In genomic region chr6:31901953-31902643, GRCh38 we compare ENCODE assay signal across 8 cellular contexts. TPM values are rescaled to one million over a fixed set of nuclear protein-coding genes. Genes with fewer than 3 reads are reported as not detected.
DNase-seq lines count a peak whose midpoint lies in the region; ATAC-seq and TF ChIP-seq lines count a peak whose summit lies in the region.

A gene with protein sequence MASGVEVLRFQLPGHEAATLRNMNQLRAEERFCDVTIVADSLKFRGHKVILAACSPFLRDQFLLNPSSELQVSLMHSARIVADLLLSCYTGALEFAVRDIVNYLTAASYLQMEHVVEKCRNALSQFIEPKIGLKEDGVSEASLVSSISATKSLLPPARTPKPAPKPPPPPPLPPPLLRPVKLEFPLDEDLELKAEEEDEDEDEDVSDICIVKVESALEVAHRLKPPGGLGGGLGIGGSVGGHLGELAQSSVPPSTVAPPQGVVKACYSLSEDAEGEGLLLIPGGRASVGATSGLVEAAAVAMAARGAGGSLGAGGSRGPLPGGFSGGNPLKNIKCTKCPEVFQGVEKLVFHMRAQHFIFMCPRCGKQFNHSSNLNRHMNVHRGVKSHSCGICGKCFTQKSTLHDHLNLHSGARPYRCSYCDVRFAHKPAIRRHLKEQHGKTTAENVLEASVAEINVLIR (minus strand): TSS chr6:31902086. CDS start chr6:31901305, 781 bp downstream.

- no peak for TF ChIP-seq CTCF in GM13977 (IDR thresholded peaks at IDR 0.05; ENCODE audit: extremely low read depth, insufficient read depth, missing control alignments)

- H3K36me3 Mint-ChIP-seq in activated CD4-positive, alpha-beta T cell treated with anti-CD3 and anti-CD28 coated beads, Interleukin-2, amount 10 ng/mL, durations not matched to agents 24 days and 14 days (ENCODE audit: low read depth): peaks cover 6% of the 10 kb centered on the region

- H3K4me1 Mint-ChIP-seq in activated CD4-positive, alpha-beta T cell treated with anti-CD3 and anti-CD28 coated beads, Interleukin-2, amount 10 ng/mL, durations not matched to agents 24 days and 14 days: peaks cover 31% of the 10 kb centered on the region

- H3K27ac Mint-ChIP-seq in activated CD4-positive, alpha-beta T cell treated with anti-CD3 and anti-CD28 coated beads, Interleukin-2, amount 10 ng/mL, durations not matched to agents 24 days and 14 days: peak within 1 kb of the TSS; percentile 91

- H3K4me3 Mint-ChIP-seq in activated CD4-positive, alpha-beta T cell treated with anti-CD3 and anti-CD28 coated beads, Interleukin-2, amount 10 ng/mL, durations not matched to agents 24 days and 14 days: peak within 1 kb of the TSS; percentile 91

- H3K9me3 Mint-ChIP-seq in activated CD4-positive, alpha-beta T cell treated with anti-CD3 and anti-CD28 coated beads, Interleukin-2, amount 10 ng/mL, durations not matched to agents 24 days and 14 days: no peaks in the 10 kb centered on the region

- peak; percentile 97 for DNase-seq in GM13977 (ENCODE audit: low spot score)
- peak; percentile 77 for DNase-seq in NCI-H524 treated with DMSO at 0.1 percent for 48 hours (lab: John Stamatoyannopoulos, UW)
- DNase-seq in activated CD4-positive, alpha-beta T cell treated with anti-CD3 and anti-CD28 coated beads, Interleukin-2, amount 10 ng/mL, durations not matched to agents 24 days and 14 days: peak; percentile 96
- peak; percentile 70 to 80 for DNase-seq in stimulated activated CD4-positive, alpha-beta T cell treated with anti-CD3 and anti-CD28 coated beads, Interleukin-15, amount 100 ng/mL, for 48 hours (ENCODE audit: low read depth in 2 of 2)

- intact Hi-C loops in activated CD4-positive, alpha-beta T cell treated with anti-CD3 and anti-CD28 coated beads, Interleukin-2, amount 10 ng/mL, durations not matched to agents 24 days and 14 days (cut with micrococcal nuclease): loop anchor here (1.0 to 2.0 kb wide), 2 partner anchors 39 to 57 kb away; partner anchors contain the start of genes NELFE and SKIC2

- peaks cover 6% of the 10 kb centered on the region for H3K27me3 Mint-ChIP-seq in activated CD4-positive, alpha-beta T cell treated with anti-CD3 and anti-CD28 coated beads, Interleukin-2, amount 10 ng/mL, durations not matched to agents 24 days and 14 days

- H3K27ac ChIP-seq in cingulate gyrus (ENCODE audit: low read depth, low read length) (peak within 1 kb of the TSS; percentile 99), layer of hippocampus (ENCODE audit: low read depth, low read length) (peak within 1 kb of the TSS; percentile 97)

- H3K27me3 ChIP-seq in layer of hippocampus (ENCODE audit: control insufficient read depth, insufficient read depth, low read length): no peaks in the 10 kb centered on the region

- in situ Hi-C loops in GM13977 (cut with MboI; ENCODE audit: low pct_unique_long_range_greater_than_20kb, low sequenced_read_pairs, unreplicated experiment): no loop called here

- peak; percentile 47 for ATAC-seq in HG03439 (IDR thresholded peaks at IDR 0.05; ENCODE audit: unreplicated experiment)
- no peak for ATAC-seq in HG03460 (IDR thresholded peaks at IDR 0.05; ENCODE audit: unreplicated experiment)

RNA-seq across cellular contexts. Expression of the gene that starts here (rescaled TPM):
- total RNA-seq in activated CD4-positive, alpha-beta T cell treated with anti-CD3 and anti-CD28 coated beads, Interleukin-2, amount 10 ng/mL, durations not matched to agents 24 days and 14 days: 3.7 and 4.6 TPM in 2 replicates
